In the genomic region with DNA sequence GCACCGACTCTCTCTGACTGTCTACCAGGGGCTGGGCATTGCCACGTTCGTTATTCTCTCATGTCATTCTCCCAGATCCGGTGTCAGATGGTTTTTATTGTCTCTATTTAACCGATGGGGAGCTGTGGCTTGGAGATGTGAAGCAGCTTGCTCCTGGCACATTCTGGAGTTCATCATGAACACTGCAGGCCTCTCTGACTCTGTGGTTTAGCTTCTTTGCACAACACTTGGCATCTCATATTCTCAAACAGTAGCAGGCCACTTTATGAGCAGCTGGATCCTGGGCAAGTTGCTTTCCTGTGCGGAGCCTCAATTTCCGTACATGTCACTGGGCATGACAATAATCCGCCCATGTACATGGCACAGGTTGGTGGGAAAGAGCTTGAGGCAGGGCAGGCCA, we compare ENCODE assay signal across 26 cellular contexts.
"Had no signal": no experiment of that assay in that cellular context is flagged by ENCODE, and none has a peak within 500 bp of the region (broad histone marks: within the 10 kb centered on the region; RNA-seq: fewer than 3 reads in every experiment).

No MANE protein-coding gene starts in this region.

- H3K27me3 ChIP-seq: gastrocnemius medialis, left lung, neural progenitor cell, sigmoid colon, tibial nerve, upper lobe of right lung, uterus had no signal

- H3K27me3 Mint-ChIP-seq: stimulated activated naive CD8-positive, alpha-beta T cell treated with anti-CD3 and anti-CD28 coated beads, Interleukin-15, Interleukin-2, amounts not matched to agents 100 ng/mL and 50 ng/mL, for 24 hours had no signal

- H3K4me3 ChIP-seq: coronary artery, esophagus squamous epithelium, gastrocnemius medialis, left lung, neural progenitor cell, psoas muscle, sigmoid colon, thoracic aorta, tibial nerve, upper lobe of right lung, uterus had no signal

- H3K4me1 ChIP-seq: esophagus squamous epithelium, gastrocnemius medialis, left lung, neural progenitor cell, psoas muscle, sigmoid colon, tibial nerve, upper lobe of right lung, uterus had no signal

- H2AFZ ChIP-seq: neural progenitor cell had no signal

- H3K36me3 ChIP-seq: esophagus squamous epithelium, gastrocnemius medialis, neural progenitor cell, sigmoid colon, thoracic aorta, tibial nerve, upper lobe of right lung, uterus had no signal

- H3K9me3 Mint-ChIP-seq: effector memory CD8-positive, alpha-beta T cell; naive thymus-derived CD4-positive, alpha-beta T cell; nephron; neural progenitor cell; stimulated activated effector memory CD8-positive, alpha-beta T cell treated with anti-CD3 and anti-CD28 coated beads, Interleukin-12 subunit alpha, Interleukin-12 subunit beta, amount 100 ng/mL, for 72 hours; stimulated activated naive CD8-positive, alpha-beta T cell treated with anti-CD3 and anti-CD28 coated beads, Interleukin-15, Interleukin-2, amounts not matched to agents 100 ng/mL and 50 ng/mL, for 24 hours had no signal

- ATAC-seq: effector memory CD8-positive, alpha-beta T cell; gastrocnemius medialis; left cardiac atrium; left lung; naive thymus-derived CD4-positive, alpha-beta T cell; psoas muscle; right cardiac atrium; stimulated activated effector memory CD8-positive, alpha-beta T cell treated with anti-CD3 and anti-CD28 coated beads, Interleukin-12 subunit alpha, Interleukin-12 subunit beta, amount 100 ng/mL, for 72 hours had no signal

- H3K9ac ChIP-seq: neural progenitor cell had no signal

- DNase-seq: dermis blood vessel endothelial cell; effector memory CD8-positive, alpha-beta T cell; erythroblast; esophagus squamous epithelium; foreskin fibroblast; gastrocnemius medialis; left cardiac atrium; left lung; mesendoderm; midbrain; naive thymus-derived CD4-positive, alpha-beta T cell; nucleus accumbens; psoas muscle; right cardiac atrium; sigmoid colon; stimulated activated CD4-positive, alpha-beta T cell treated with anti-CD3 and anti-CD28 coated beads, Interleukin-2, amount 100 ng/mL, for 24 hours; stimulated activated CD4-positive, alpha-beta T cell treated with anti-CD3 and anti-CD28 coated beads, Interleukin-4, amount 100 ng/mL, for 24 hours; upper lobe of right lung; uterus had no signal

- H3K9me3 ChIP-seq: esophagus squamous epithelium, gastrocnemius medialis, left lung, psoas muscle, sigmoid colon, thoracic aorta, tibial nerve, upper lobe of right lung, uterus had no signal

- H3K27ac ChIP-seq: coronary artery, esophagus squamous epithelium, gastrocnemius medialis, left lung, neural progenitor cell, psoas muscle, sigmoid colon, thoracic aorta, tibial nerve, upper lobe of right lung, uterus had no signal

- H3K4me2 ChIP-seq: neural progenitor cell had no signal

- H3K4me3 Mint-ChIP-seq: effector memory CD8-positive, alpha-beta T cell; nephron; neural progenitor cell; stimulated activated effector memory CD8-positive, alpha-beta T cell treated with anti-CD3 and anti-CD28 coated beads, Interleukin-12 subunit alpha, Interleukin-12 subunit beta, amount 100 ng/mL, for 72 hours; stimulated activated naive CD8-positive, alpha-beta T cell treated with anti-CD3 and anti-CD28 coated beads, Interleukin-15, Interleukin-2, amounts not matched to agents 100 ng/mL and 50 ng/mL, for 24 hours had no signal

- H3K27ac Mint-ChIP-seq: effector memory CD8-positive, alpha-beta T cell; naive thymus-derived CD4-positive, alpha-beta T cell; nephron; neural progenitor cell; stimulated activated effector memory CD8-positive, alpha-beta T cell treated with anti-CD3 and anti-CD28 coated beads, Interleukin-12 subunit alpha, Interleukin-12 subunit beta, amount 100 ng/mL, for 72 hours; stimulated activated naive CD8-positive, alpha-beta T cell treated with anti-CD3 and anti-CD28 coated beads, Interleukin-15, Interleukin-2, amounts not matched to agents 100 ng/mL and 50 ng/mL, for 24 hours had no signal

- H3K4me1 Mint-ChIP-seq: nephron; stimulated activated effector memory CD8-positive, alpha-beta T cell treated with anti-CD3 and anti-CD28 coated beads, Interleukin-12 subunit alpha, Interleukin-12 subunit beta, amount 100 ng/mL, for 72 hours had no signal

- H3K36me3 Mint-ChIP-seq: naive thymus-derived CD4-positive, alpha-beta T cell; neural progenitor cell; stimulated activated effector memory CD8-positive, alpha-beta T cell treated with anti-CD3 and anti-CD28 coated beads, Interleukin-12 subunit alpha, Interleukin-12 subunit beta, amount 100 ng/mL, for 72 hours had no signal
